In genomic region chr2:23924589-23925359, GRCh38 we compare ENCODE assay signal across 1 cellular context.
A peak's percentile ranks its signal among the peaks of the same experiment; 100 is the strongest.
TF ChIP-seq lines count a peak whose summit lies in the region.

No MANE protein-coding gene starts in this region.

TF ChIP-seq in HEK293, 187 proteins besides CTCF, POLR2A, EP300 and RAD21 (continued from another document):
- 0 out of 2 replicates have a peak, but pooled peaks have one; percentile 27 for TF ChIP-seq ZNF362 (tag by site-specific recombination; IDR thresholded peaks at IDR 0.05)
- peak; percentile 80 for TF ChIP-seq ZNF629 (tag by site-specific recombination; IDR thresholded peaks at IDR 0.05)
- peak; percentile 94 for TF ChIP-seq SP7 (tag by site-specific recombination; IDR thresholded peaks at IDR 0.05)
- TF ChIP-seq KLF10 (tag by site-specific recombination; IDR thresholded peaks at IDR 0.05) = peak; percentile 49; the same call in 1 of the 2 replicates
- TF ChIP-seq ZNF639 (tag by site-specific recombination; IDR thresholded peaks at IDR 0.05) = peak; percentile 77; the same call in 1 of the 2 replicates
- TF ChIP-seq TCF7L2 (IDR thresholded peaks at IDR 0.05; ENCODE audit: borderline replicate concordance, low read depth, low read length) = peak; percentile 55; the same call in 1 of the 2 replicates
- TF ChIP-seq HIC1 (tag by site-specific recombination; IDR thresholded peaks at IDR 0.05) = peak; percentile 65; the same call in 1 of the 2 replicates
- TF ChIP-seq RBAK (tag by site-specific recombination; IDR thresholded peaks at IDR 0.05) = no peak
- peak; percentile 64; the same call in 1 of the 2 replicates for TF ChIP-seq ZNF580 (tag by site-specific recombination; IDR thresholded peaks at IDR 0.05)
- peak; percentile 36; the same call in 1 of the 2 replicates for TF ChIP-seq ZNF394 (tag by site-specific recombination; IDR thresholded peaks at IDR 0.05; ENCODE audit: borderline replicate concordance)
- TF ChIP-seq ZBTB6 (tag by site-specific recombination; IDR thresholded peaks at IDR 0.05) = peak; percentile 43; the same call in 1 of the 2 replicates
- TF ChIP-seq ZNF843 (tag by site-specific recombination; IDR thresholded peaks at IDR 0.05) = peak; percentile 93
- TF ChIP-seq PATZ1 (tag by site-specific recombination; IDR thresholded peaks at IDR 0.05) = peak; percentile 49
- no peak for TF ChIP-seq ZSCAN5A (tag by site-specific recombination; IDR thresholded peaks at IDR 0.05)
- peak; percentile 79; the same call in 1 of the 2 replicates for TF ChIP-seq ATF2 (tag by site-specific recombination; IDR thresholded peaks at IDR 0.05; ENCODE audit: low read depth)
- TF ChIP-seq ZNF610 (tag by site-specific recombination; IDR thresholded peaks at IDR 0.05; ENCODE audit: borderline replicate concordance) = no peak
- 0 out of 2 replicates have a peak, but pooled peaks have one; percentile 15 for TF ChIP-seq KLF9 (tag by site-specific recombination; IDR thresholded peaks at IDR 0.05; ENCODE audit: low read depth)
- 0 out of 2 replicates have a peak, but pooled peaks have one; percentile 22 for TF ChIP-seq ZNF335 (tag by site-specific recombination; conservative IDR thresholded peaks at IDR 0.05)
- TF ChIP-seq ZEB2 (tag by site-specific recombination; IDR thresholded peaks at IDR 0.05) = peak; percentile 68
- TF ChIP-seq IKZF3 (tag by site-specific recombination; IDR thresholded peaks at IDR 0.05) = peak; percentile 87
- peak; percentile 15; the same call in 1 of the 2 replicates for TF ChIP-seq PRDM4 (tag by site-specific recombination; IDR thresholded peaks at IDR 0.05)
- peak; percentile 90 for TF ChIP-seq ZNF366 (tag by site-specific recombination; conservative IDR thresholded peaks at IDR 0.05)
